ENCODE assay signal across 1 cellular context in genomic region chr14:100715332-100715731, GRCh38.
TF ChIP-seq lines count a peak whose summit lies in the region.

No MANE protein-coding gene starts in this region.

TF ChIP-seq in HepG2, 621 proteins besides CTCF, POLR2A, EP300 and RAD21:
- TF ChIP-seq CENPBD1 (CRISPR knock-in tag; IDR thresholded peaks at IDR 0.05; ENCODE audit: borderline replicate concordance, low read depth) (no peak), TCF12 (IDR thresholded peaks at IDR 0.05) (no peak), TCF12 (CRISPR knock-in tag; IDR thresholded peaks at IDR 0.05) (no peak), ELF1 (CRISPR knock-in tag; IDR thresholded peaks at IDR 0.05) (no peak), SAP130 (CRISPR knock-in tag; IDR thresholded peaks at IDR 0.05; ENCODE audit: low read depth) (no peak), HOXA5 (CRISPR knock-in tag; IDR thresholded peaks at IDR 0.05) (no peak), GMEB2 (CRISPR knock-in tag; IDR thresholded peaks at IDR 0.05; ENCODE audit: low read depth) (no peak), ZNF737 (CRISPR knock-in tag; IDR thresholded peaks at IDR 0.05; ENCODE audit: borderline replicate concordance) (no peak), HMGA1 (CRISPR knock-in tag; conservative IDR thresholded peaks at IDR 0.05) (no peak), NFRKB (IDR thresholded peaks at IDR 0.05) (no peak), MIER3 (CRISPR knock-in tag; IDR thresholded peaks at IDR 0.05; ENCODE audit: borderline replicate concordance) (no peak), AGO1 (IDR thresholded peaks at IDR 0.05; ENCODE audit: low read depth, low read length, poor library complexity, severe bottlenecking) (no peak), SALL2 (CRISPR knock-in tag; IDR thresholded peaks at IDR 0.05) (no peak), ZNF20 (CRISPR knock-in tag; IDR thresholded peaks at IDR 0.05) (no peak), ZNF710 (CRISPR knock-in tag; IDR thresholded peaks at IDR 0.05; ENCODE audit: borderline replicate concordance) (no peak), NCOA1 (CRISPR knock-in tag; IDR thresholded peaks at IDR 0.05) (no peak), TCF7L2 (IDR thresholded peaks at IDR 0.05; ENCODE audit: low read depth, low read length) (no peak), ZNF747 (CRISPR knock-in tag; IDR thresholded peaks at IDR 0.05; ENCODE audit: borderline replicate concordance) (no peak)
TF ChIP-seq in HepG2: peak in this region for 0.
